14 cellular contexts compared by ENCODE assay signal in the genomic region with DNA sequence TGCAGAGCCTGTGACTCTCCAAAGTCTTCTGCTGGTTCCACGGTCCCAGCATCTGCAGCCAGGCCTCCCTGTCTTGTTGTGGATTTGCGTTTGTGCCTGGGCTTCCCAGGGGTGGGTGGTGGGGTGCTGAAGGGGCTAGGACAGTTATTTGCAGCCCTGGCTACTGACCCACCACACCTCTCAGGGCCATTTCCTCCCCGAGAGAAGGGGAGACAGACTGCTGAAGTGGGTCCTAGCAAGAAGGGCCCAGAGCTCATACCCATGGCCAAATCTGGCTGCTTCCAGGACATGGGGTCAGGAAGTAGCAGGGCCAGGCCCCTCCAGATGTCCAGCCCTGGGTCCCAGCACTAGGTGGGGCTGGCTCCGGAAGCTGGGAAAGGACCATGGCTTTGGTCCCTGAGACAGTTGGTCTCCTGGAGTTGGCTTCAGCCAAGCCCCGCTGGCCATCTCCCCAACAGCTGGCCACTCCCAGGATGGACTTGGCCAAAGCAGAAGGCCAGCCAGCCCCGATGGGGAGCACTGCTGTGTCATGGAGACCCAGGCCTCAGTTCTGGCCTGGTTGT. TPM values are rescaled to one million over a fixed set of nuclear protein-coding genes. Genes with fewer than 3 reads are reported as not detected.
DNase-seq lines count a peak whose midpoint lies in the region; ATAC-seq and TF ChIP-seq lines count a peak whose summit lies in the region.
"Had no signal": no experiment of that assay in that cellular context is flagged by ENCODE, and none has a peak within 500 bp of the region (broad histone marks: within the 10 kb centered on the region; RNA-seq: fewer than 3 reads in every experiment).

No MANE protein-coding gene starts in this region.

- H3K4me1 ChIP-seq in esophagus squamous epithelium = peaks cover 37 to 96% (median 89%) of the 10 kb centered on the region in 3 donors

- ATAC-seq in HG02938 (IDR thresholded peaks at IDR 0.05; ENCODE audit: unreplicated experiment) (no peak), HG03439 (IDR thresholded peaks at IDR 0.05; ENCODE audit: unreplicated experiment) (no peak)
- ATAC-seq: activated T-cell treated with anti-CD3 and anti-CD28 coated beads, Interleukin-2, amount 50 U/mL, for 72 hours had no signal

- H3K27ac ChIP-seq in RWPE1 = peak overlapping the region; percentile 9; the same call in 1 of the 2 replicates
- H3K27ac ChIP-seq in esophagus squamous epithelium = peak overlapping the region; percentile 71 to 95 (median 94)
- H3K27ac ChIP-seq in substantia nigra (ENCODE audit: low read depth, low read length, poor library complexity, severe bottlenecking) = peak overlapping the region; percentile 95
- H3K27ac ChIP-seq: pancreas had no signal

- TF ChIP-seq POLR2A in esophagus squamous epithelium (IDR thresholded peaks at IDR 0.05) = no peak

- DNase-seq in RWPE1 (ENCODE audit: low spot score) (no peak), esophagus squamous epithelium (lab: John Stamatoyannopoulos, UW) (no peak), mesenteric fat pad (ENCODE audit: low spot score) (peak; percentile 81), substantia nigra (lab: John Stamatoyannopoulos, UW) (peak in 1 of 49 donors; percentile 26), NCI-H2107 treated with DMSO at 0.1 percent for 48 hours (lab: John Stamatoyannopoulos, UW; ENCODE audit: unreplicated experiment) (no peak)
- DNase-seq in stimulated activated CD4-positive, alpha-beta T cell treated with anti-CD3 and anti-CD28 coated beads, Interleukin-1b, Interleukin-23, amount 100 ng/mL, for 48 hours = no peak
- DNase-seq: activated T-cell treated with anti-CD3 and anti-CD28 coated beads, Interleukin-2, amount 50 U/mL, for 72 hours; Calu3; NCI-H2107; SIG-M5; T-helper 9 cell had no signal

- H3K9me3 ChIP-seq in esophagus squamous epithelium = no peaks in the 10 kb centered on the region
- H3K9me3 ChIP-seq: pancreas had no signal

- peak overlapping the region in 1 of 4 donors; percentile 37 for H3K4me3 ChIP-seq in esophagus squamous epithelium
- H3K4me3 ChIP-seq: pancreas had no signal

- intact Hi-C loops in esophagus squamous epithelium (cut with DNase I) = no loop called here

- H3K36me3 ChIP-seq in esophagus squamous epithelium = no peaks in the 10 kb centered on the region
- H3K36me3 ChIP-seq: pancreas had no signal

- WGBS in esophagus squamous epithelium, 2 donors = 60% methylated on average over 1 of the region's 6 CpGs; no CpG with 5 or more reads in 1 of the 2 donors

- TF ChIP-seq CTCF in RWPE1 (conservative IDR thresholded peaks at IDR 0.05; ENCODE audit: low read depth) = no peak
- TF ChIP-seq CTCF in esophagus squamous epithelium (IDR thresholded peaks at IDR 0.05) = no peak

- CTCF ChIA-PET in RWPE1 (lab: Yijun Ruan, JAX) = interaction anchor here (0.6 to 1.3 kb wide), 2 partner anchors 26 to 81 kb away, joined by 3 to 4 read pairs; no protein-coding TSS in a partner anchor

- H3K27me3 ChIP-seq in esophagus squamous epithelium = no peaks in the 10 kb centered on the region
- H3K27me3 ChIP-seq: pancreas had no signal

- POLR2A ChIA-PET in RWPE1 (lab: Yijun Ruan, JAX; ENCODE audit: low non-redundant PET) = no interaction called here

RNA-seq across cellular contexts. Expression of a gene that starts 26.3 kb away (rescaled TPM):
- total RNA-seq in esophagus squamous epithelium = 1,000 to 10,000 TPM in 2 of 4 donors, 100 to 1,000 TPM in 2; 287 to 1,151 (median 926) TPM
- 843 TPM for total RNA-seq in mesenteric fat pad

Comparison
In these comparisons a context has a peak if more than half of its experiments do, and no peak if none do; other contexts are left out.
1. H3K27ac ChIP-seq: peak in every context shown above with its lines; median percentile 95 in substantia nigra; 94 in esophagus squamous epithelium; 9 in RWPE1.